Comparison of ENCODE assay signal across 28 cellular contexts in genomic region chr12:28974166-28974565, GRCh38.
DNase-seq lines count a peak whose midpoint lies in the region; ATAC-seq, FAIRE-seq and TF ChIP-seq lines count a peak whose summit lies in the region.
"Had no signal": no experiment of that assay in that cellular context is flagged by ENCODE, and none has a peak within 500 bp of the region (broad histone marks: within the 10 kb centered on the region; RNA-seq: fewer than 3 reads in every experiment).

No MANE protein-coding gene starts in this region.

- H3K4me3 ChIP-seq in GM12865 (ENCODE audit: low read depth, low read length) (no peak overlapping the region), OCI-LY3 (ENCODE audit: low read length) (peak overlapping the region; percentile 33), fibroblast of lung (replicated peaks in 1 of 4; ENCODE audit: control extremely low read depth in 1 of 4, insufficient read depth in 1 of 4, low read depth in 3 of 4, low read length in 4 of 4) (no peak overlapping the region), gastroesophageal sphincter (no peak overlapping the region)
- H3K4me3 ChIP-seq: dorsolateral prefrontal cortex, lung, ovary, smooth muscle cell, tibial artery had no signal

- no peak for TF ChIP-seq POLR2A in gastroesophageal sphincter (IDR thresholded peaks at IDR 0.05)

- no peaks in the 10 kb centered on the region for H3K27me3 ChIP-seq in OCI-LY3 (ENCODE audit: low read depth, low read length)
- no peaks in the 10 kb centered on the region for H3K27me3 ChIP-seq in fibroblast of lung (ENCODE audit: control insufficient read depth, insufficient read depth, low read length)
- H3K27me3 ChIP-seq in gastroesophageal sphincter: no peaks in the 10 kb centered on the region
- H3K27me3 ChIP-seq: dorsolateral prefrontal cortex, ovary, tibial artery had no signal

- no peaks in the 10 kb centered on the region for H3K9me3 ChIP-seq in OCI-LY3 (ENCODE audit: insufficient read depth, low read length)
- H3K9me3 ChIP-seq in fibroblast of lung (ENCODE audit: control insufficient read depth, insufficient read depth, low read depth, low read length): no peaks in the 10 kb centered on the region
- no peaks in the 10 kb centered on the region for H3K9me3 ChIP-seq in gastroesophageal sphincter
- H3K9me3 ChIP-seq: ovary, tibial artery had no signal

- H3K4me3 Mint-ChIP-seq in progenitor cell of endocrine pancreas (ENCODE audit: low read depth): no peak overlapping the region
- H3K4me3 Mint-ChIP-seq: stimulated activated naive CD8-positive, alpha-beta T cell treated with anti-CD3 and anti-CD28 coated beads, Interleukin-15, amount 100 ng/mL, for 72 hours had no signal

- no peaks in the 10 kb centered on the region for H3K36me3 ChIP-seq in OCI-LY3 (replicated peaks; ENCODE audit: low read depth, low read length)
- no peaks in the 10 kb centered on the region for H3K36me3 ChIP-seq in fibroblast of lung (ENCODE audit: control insufficient read depth, insufficient read depth, low read length)
- no peaks in the 10 kb centered on the region for H3K36me3 ChIP-seq in gastroesophageal sphincter
- H3K36me3 ChIP-seq: ovary, tibial artery had no signal

- no peak for TF ChIP-seq EP300 in gastroesophageal sphincter (IDR thresholded peaks at IDR 0.05)

- H3K4me1 Mint-ChIP-seq in progenitor cell of endocrine pancreas (ENCODE audit: low read depth): no peaks in the 10 kb centered on the region
- H3K4me1 Mint-ChIP-seq: stimulated activated naive CD8-positive, alpha-beta T cell treated with anti-CD3 and anti-CD28 coated beads, Interleukin-15, amount 100 ng/mL, for 72 hours had no signal

- TF ChIP-seq CTCF in GM12865 (IDR thresholded peaks at IDR 0.05; ENCODE audit: insufficient read depth, low read depth, low read length, missing control alignments) (no peak), OCI-LY3 (IDR thresholded peaks at IDR 0.05; ENCODE audit: low read depth, low read length) (no peak), fibroblast of lung (conservative IDR thresholded peaks at IDR 0.05 in 1 of 2, IDR thresholded peaks at IDR 0.05 in 1 of 2; ENCODE audit: low read depth in 1 of 2, low read length in 2 of 2) (no peak), gastroesophageal sphincter (IDR thresholded peaks at IDR 0.05) (no peak), progenitor cell of endocrine pancreas (IDR thresholded peaks at IDR 0.05; ENCODE audit: unreplicated experiment) (no peak)

- peaks cover 32% of the 10 kb centered on the region for H3K4me1 ChIP-seq in OCI-LY3 (ENCODE audit: low read length)
- H3K4me1 ChIP-seq in fibroblast of lung (ENCODE audit: control insufficient read depth, extremely low read depth, insufficient read depth, low read length): peaks cover 2% of the 10 kb centered on the region
- H3K4me1 ChIP-seq in gastroesophageal sphincter: no peaks in the 10 kb centered on the region
- H3K4me1 ChIP-seq: tibial artery had no signal

- no peak overlapping the region for H3K27ac Mint-ChIP-seq in progenitor cell of endocrine pancreas
- H3K27ac Mint-ChIP-seq: activated naive CD4-positive, alpha-beta T cell treated with anti-CD3 and anti-CD28 coated beads, Interleukin-2, amount 50 U/mL, for 72 hours had no signal

- no peak for ATAC-seq in gastroesophageal sphincter
- ATAC-seq: activated naive CD4-positive, alpha-beta T cell treated with anti-CD3 and anti-CD28 coated beads, Interleukin-2, amount 50 U/mL, for 72 hours; stimulated activated naive CD8-positive, alpha-beta T cell treated with anti-CD3 and anti-CD28 coated beads, Interleukin-15, amount 100 ng/mL, for 72 hours had no signal

- H3K79me2 ChIP-seq in OCI-LY3 (ENCODE audit: low read length) (no peaks in the 10 kb centered on the region), fibroblast of lung (ENCODE audit: control insufficient read depth, insufficient read depth, low read length) (no peaks in the 10 kb centered on the region)

- H3K36me3 Mint-ChIP-seq in progenitor cell of endocrine pancreas (ENCODE audit: insufficient read depth): no peaks in the 10 kb centered on the region
- H3K36me3 Mint-ChIP-seq: activated naive CD4-positive, alpha-beta T cell treated with anti-CD3 and anti-CD28 coated beads, Interleukin-2, amount 50 U/mL, for 72 hours had no signal

- H2AFZ ChIP-seq in OCI-LY3 (ENCODE audit: low read depth, low read length) (no peak overlapping the region), fibroblast of lung (ENCODE audit: low read length) (no peak overlapping the region)

- WGBS in gastroesophageal sphincter (ENCODE audit: low coverage in 1 of 2), 2 donors: 100% methylated on average over 1 of the region's 1 CpG; no CpG with 5 or more reads in 1 of the 2 donors

- no peaks in the 10 kb centered on the region for H4K20me1 ChIP-seq in OCI-LY3 (ENCODE audit: insufficient read depth, low read length)
- H4K20me1 ChIP-seq in fibroblast of lung (ENCODE audit: control insufficient read depth, extremely low read depth, insufficient read depth, low read length): no peaks in the 10 kb centered on the region

- H3K9ac ChIP-seq in OCI-LY3 (ENCODE audit: low read length) (no peak overlapping the region), fibroblast of lung (ENCODE audit: insufficient read depth, low read length) (no peak overlapping the region)

- FAIRE-seq in urothelium cell line (lab: Jason Lieb, UNC): no peak

- H3K4me2 ChIP-seq in OCI-LY3 (ENCODE audit: low read length): peak overlapping the region; percentile 72
- H3K4me2 ChIP-seq in fibroblast of lung (ENCODE audit: extremely low read depth, insufficient read depth, low read length): peak overlapping the region; percentile 23
- H3K4me2 ChIP-seq: smooth muscle cell had no signal

- H3K27ac ChIP-seq in OCI-LY3 (ENCODE audit: low read length) (peak overlapping the region; percentile 74), fibroblast of lung (ENCODE audit: insufficient read depth, low read length) (no peak overlapping the region), gastroesophageal sphincter (no peak overlapping the region)
- H3K27ac ChIP-seq: C4-2B, dorsolateral prefrontal cortex, ovary, tibial artery had no signal

- peak; percentile 7 for DNase-seq in GM12865 (ENCODE audit: low read depth)
- DNase-seq in fibroblast of lung (ENCODE audit: low read depth in 2 of 2): peak; percentile 46 to 90
- peak; percentile 13 for DNase-seq in urothelium cell line (ENCODE audit: low spot score)
- DNase-seq in NCI-H1436 (lab: John Stamatoyannopoulos, UW): no peak
- no peak for DNase-seq in progenitor cell of endocrine pancreas (ENCODE audit: low spot score, unreplicated experiment)
- DNase-seq: ACHN; activated CD4-positive, alpha-beta T cell treated with anti-CD3 and anti-CD28 coated beads, Interleukin-2, amount 50 U/mL, for 48 hours; aorta; DND-41; dorsolateral prefrontal cortex; KBM-7; MM.1S; NCI-H2081; NCI-H446 treated with DMSO at 0.1 percent for 48 hours; NCI-H82; ovary; retina; stimulated activated CD4-positive, alpha-beta T cell treated with anti-CD3 and anti-CD28 coated beads, Interleukin-1b, Interleukin-23, amount 100 ng/mL, for 48 hours; stimulated activated CD8-positive, alpha-beta memory T cell treated with anti-CD3 and anti-CD28 coated beads, Interleukin-4, amount 100 ng/mL, for 48 hours; stimulated activated naive CD8-positive, alpha-beta T cell treated with anti-CD3 and anti-CD28 coated beads, Interleukin-15, amount 100 ng/mL, for 72 hours; T-helper 1 cell; tibial artery had no signal

- no peaks in the 10 kb centered on the region for H3K9me3 Mint-ChIP-seq in progenitor cell of endocrine pancreas (ENCODE audit: low read depth)
- H3K9me3 Mint-ChIP-seq: activated naive CD4-positive, alpha-beta T cell treated with anti-CD3 and anti-CD28 coated beads, Interleukin-2, amount 50 U/mL, for 72 hours; stimulated activated naive CD8-positive, alpha-beta T cell treated with anti-CD3 and anti-CD28 coated beads, Interleukin-15, amount 100 ng/mL, for 72 hours had no signal

- H3K27me3 Mint-ChIP-seq in progenitor cell of endocrine pancreas: no peaks in the 10 kb centered on the region

Comparison
In these comparisons a context has a peak if more than half of its experiments do, and no peak if none do; other contexts are left out.
1. DNase-seq: peak in GM12865 (single experiment), fibroblast of lung (2 of 2) and urothelium cell line (single experiment); none in NCI-H1436 (single experiment) and progenitor cell of endocrine pancreas (single experiment).